In genomic region chr12:45231515-45232145, GRCh38 we compare ENCODE assay signal across 9 cellular contexts. TPM values are rescaled to one million over a fixed set of nuclear protein-coding genes. Genes with fewer than 3 reads are reported as not detected.
A peak's percentile ranks its signal among the peaks of the same experiment; 100 is the strongest.
DNase-seq lines count a peak whose midpoint lies in the region; ATAC-seq and TF ChIP-seq lines count a peak whose summit lies in the region.
"Had no signal": no experiment of that assay in that cellular context is flagged by ENCODE, and none has a peak within 500 bp of the region (broad histone marks: within the 10 kb centered on the region; RNA-seq: fewer than 3 reads in every experiment).

No MANE protein-coding gene starts in this region.

- intact Hi-C loops in heart left ventricle (cut with DNase I) = loop anchor here in 1 of 10 donors (5.0 kb wide), 1 partner anchor 36 kb away; no protein-coding TSS in a partner anchor
- intact Hi-C loops in left ventricle myocardium superior (cut with micrococcal nuclease) = no loop called here

- no peaks in the 10 kb centered on the region for H3K27me3 Mint-ChIP-seq in activated naive CD8-positive, alpha-beta T cell treated with anti-CD3 and anti-CD28 coated beads, Interleukin-2, amount 50 U/mL, for 24 hours
- H3K27me3 Mint-ChIP-seq in type B pancreatic cell = no peaks in the 10 kb centered on the region

- no peaks in the 10 kb centered on the region for H3K9me3 Mint-ChIP-seq in activated naive CD8-positive, alpha-beta T cell treated with anti-CD3 and anti-CD28 coated beads, Interleukin-2, amount 50 U/mL, for 24 hours
- no peaks in the 10 kb centered on the region for H3K9me3 Mint-ChIP-seq in type B pancreatic cell
- H3K9me3 Mint-ChIP-seq: CD14-positive monocyte had no signal

- H3K4me1 Mint-ChIP-seq in activated naive CD8-positive, alpha-beta T cell treated with anti-CD3 and anti-CD28 coated beads, Interleukin-2, amount 50 U/mL, for 24 hours = peaks cover 54% of the 10 kb centered on the region
- peaks cover 48% of the 10 kb centered on the region for H3K4me1 Mint-ChIP-seq in type B pancreatic cell (ENCODE audit: unreplicated experiment)

- H3K4me3 Mint-ChIP-seq in activated naive CD8-positive, alpha-beta T cell treated with anti-CD3 and anti-CD28 coated beads, Interleukin-2, amount 50 U/mL, for 24 hours = no peak overlapping the region
- no peak overlapping the region for H3K4me3 Mint-ChIP-seq in type B pancreatic cell
- H3K4me3 Mint-ChIP-seq: CD14-positive monocyte had no signal

- 46 to 54% (median 50%) methylated on average over 3 of the region's 3 CpGs for WGBS in heart left ventricle, 4 donors

- TF ChIP-seq POLR2A in heart left ventricle (IDR thresholded peaks at IDR 0.05) = no peak

- H3K4me1 ChIP-seq in heart left ventricle = peaks cover 12 to 62% (median 50%) of the 10 kb centered on the region in 12 donors

- no peak overlapping the region for H3K4me3 ChIP-seq in heart left ventricle

- H3K27me3 ChIP-seq in heart left ventricle = no peaks in the 10 kb centered on the region

- no peak for TF ChIP-seq CTCF in heart left ventricle (IDR thresholded peaks at IDR 0.05)
- TF ChIP-seq CTCF in type B pancreatic cell (conservative IDR thresholded peaks at IDR 0.05) = no peak

- peaks cover 5% of the 10 kb centered on the region for H3K36me3 Mint-ChIP-seq in activated naive CD8-positive, alpha-beta T cell treated with anti-CD3 and anti-CD28 coated beads, Interleukin-2, amount 50 U/mL, for 24 hours (ENCODE audit: low read depth)
- peaks cover 16% of the 10 kb centered on the region for H3K36me3 Mint-ChIP-seq in type B pancreatic cell

- peaks cover 0 to 5% (median 0%) of the 10 kb centered on the region in 9 donors for H3K36me3 ChIP-seq in heart left ventricle

- no peak for ATAC-seq in heart left ventricle
- ATAC-seq in left ventricle myocardium superior = no peak
- no peak for ATAC-seq in activated naive CD8-positive, alpha-beta T cell treated with anti-CD3 and anti-CD28 coated beads, Interleukin-2, amount 50 U/mL, for 24 hours
- no peak for ATAC-seq in HG02885 (IDR thresholded peaks at IDR 0.05; ENCODE audit: poor library complexity, unreplicated experiment)
- no peak for ATAC-seq in HG03342 (IDR thresholded peaks at IDR 0.05; ENCODE audit: unreplicated experiment)

- H3K9me3 ChIP-seq in heart left ventricle = no peaks in the 10 kb centered on the region

- H3K27ac Mint-ChIP-seq in activated naive CD8-positive, alpha-beta T cell treated with anti-CD3 and anti-CD28 coated beads, Interleukin-2, amount 50 U/mL, for 24 hours = peak overlapping the region; percentile 90
- peak overlapping the region; percentile 24 for H3K27ac Mint-ChIP-seq in type B pancreatic cell

- peak overlapping the region in 11 of 12 donors; percentile 11 to 93 (median 82) for H3K27ac ChIP-seq in heart left ventricle

- no peak for DNase-seq in heart left ventricle
- DNase-seq in left ventricle myocardium superior = no peak
- no peak for DNase-seq in activated naive CD8-positive, alpha-beta T cell treated with anti-CD3 and anti-CD28 coated beads, Interleukin-2, amount 50 U/mL, for 24 hours
- DNase-seq in iris pigment epithelial cell (ENCODE audit: low read depth) = peak; percentile 85
- DNase-seq in type B pancreatic cell (ENCODE audit: extremely low spot score, unreplicated experiment) = no peak
- DNase-seq in stimulated activated CD4-positive, alpha-beta T cell treated with anti-CD3 and anti-CD28 coated beads, Interleukin-12 subunit alpha, Interleukin-12 subunit beta, amount 100 ng/mL, for 4 hours = no peak

RNA-seq across cellular contexts. Expression of gene ANO6, which starts 15.7 kb away (rescaled TPM):
- total RNA-seq in heart left ventricle (10 to 100 TPM; 29.1 to 57.2 (median 46.7) TPM), left ventricle myocardium superior (44.9 TPM), type B pancreatic cell (ENCODE audit: low replicate concordance) (35.0 and 38.1 TPM in 2 replicates)
- polyA plus RNA-seq in heart left ventricle = 10 to 100 TPM in 1 of 2 donors, 1 to 10 TPM in 1; 9.0 to 21.9 TPM
